Comparison of ENCODE assay signal across 8 cellular contexts in the genomic region with DNA sequence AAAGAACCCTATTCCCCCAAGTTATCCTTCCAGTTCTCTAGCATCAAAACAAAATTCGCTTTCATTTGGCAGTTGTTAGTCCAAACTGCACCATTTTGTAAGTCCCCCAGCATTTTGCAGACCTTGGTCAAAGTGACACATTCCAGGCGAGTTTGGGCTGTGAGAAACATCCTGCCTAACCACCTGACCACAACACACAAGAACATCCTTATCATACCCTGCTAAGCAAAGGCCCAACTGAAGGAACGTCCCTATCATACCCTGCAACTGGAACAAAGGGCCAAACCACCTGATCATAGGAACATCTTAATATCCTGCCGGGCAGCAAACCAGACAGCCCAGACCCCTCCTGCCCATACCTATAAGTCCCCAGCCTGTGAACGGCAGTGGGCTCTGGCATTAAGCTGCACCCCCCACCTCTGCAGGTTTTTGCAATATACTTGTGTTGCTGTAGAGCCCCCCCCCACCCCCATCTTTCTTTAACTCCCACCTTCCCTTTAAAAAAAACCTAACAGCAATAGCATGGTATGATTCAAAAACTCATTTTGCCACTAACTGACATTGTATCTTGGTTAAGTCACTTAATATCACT. TPM values are rescaled to one million over a fixed set of nuclear protein-coding genes. Genes with fewer than 3 reads are reported as not detected.
DNase-seq lines count a peak whose midpoint lies in the region; ATAC-seq and TF ChIP-seq lines count a peak whose summit lies in the region.

No MANE protein-coding gene starts in this region.

- POLR2A ChIA-PET in RWPE1 (lab: Yijun Ruan, JAX; ENCODE audit: low non-redundant PET): no interaction called here

- 63 to 90% methylated on average over 5 of the region's 5 CpGs for WGBS in sigmoid colon, 2 donors

- peaks cover 0 to 32% (median 25%) of the 10 kb centered on the region in 4 donors for H3K4me1 ChIP-seq in sigmoid colon

- TF ChIP-seq CTCF in RWPE1 (conservative IDR thresholded peaks at IDR 0.05; ENCODE audit: low read depth) (no peak), sigmoid colon (IDR thresholded peaks at IDR 0.05) (no peak)

- H3K4me3 ChIP-seq in sigmoid colon: no peak overlapping the region

- peak overlapping the region; percentile 69 for H3K27ac ChIP-seq in RWPE1
- peak overlapping the region; percentile 97 for H3K27ac ChIP-seq in epithelial cell of prostate
- H3K27ac ChIP-seq in sigmoid colon: peak overlapping the region in 3 of 4 donors; percentile 94 to 97 (median 94)

- ATAC-seq in HG03378 (IDR thresholded peaks at IDR 0.05; ENCODE audit: unreplicated experiment) (no peak), GM18870 (IDR thresholded peaks at IDR 0.05; ENCODE audit: unreplicated experiment) (no peak)

- H3K36me3 ChIP-seq in sigmoid colon: peaks cover 0 to 3% (median 0%) of the 10 kb centered on the region in 4 donors

- intact Hi-C loops in sigmoid colon (cut with DNase I): no loop called here

- CTCF ChIA-PET in RWPE1 (lab: Yijun Ruan, JAX): no interaction called here

- no peak for TF ChIP-seq POLR2A in sigmoid colon (IDR thresholded peaks at IDR 0.05)

- TF ChIP-seq EP300 in sigmoid colon (IDR thresholded peaks at IDR 0.05): no peak

- no peaks in the 10 kb centered on the region for H3K27me3 ChIP-seq in sigmoid colon

- DNase-seq in NCI-H2227 (lab: John Stamatoyannopoulos, UW; ENCODE audit: unreplicated experiment): peak; percentile 6
- DNase-seq in NCI-H2227 treated with DMSO at 0.1 percent for 48 hours (lab: John Stamatoyannopoulos, UW): no peak
- DNase-seq in RWPE1 (ENCODE audit: low spot score): peak; percentile 10
- no peak for DNase-seq in epithelial cell of prostate (ENCODE audit: low read depth, low spot score)
- no peak for DNase-seq in sigmoid colon
- no peak for DNase-seq in HT-29 (ENCODE audit: low spot score)

- no peaks in the 10 kb centered on the region for H3K9me3 ChIP-seq in sigmoid colon

RNA-seq across cellular contexts. Expression of gene PCNX4, which starts 2.7 kb away (rescaled TPM):
- total RNA-seq in sigmoid colon: 10 to 100 TPM; 43.8 to 55.9 (median 44.3) TPM
- polyA plus RNA-seq in sigmoid colon: 10 to 100 TPM in 1 of 3 donors, 1 to 10 TPM in 2; 3.7 to 10.2 (median 9.9) TPM
- 8.2 and 32.9 TPM in 2 replicates for total RNA-seq in HT-29 (2014; rRNA removed; shearing (Covaris generic))

Comparison
In these comparisons a context has a peak if more than half of its experiments do, and no peak if none do; other contexts are left out.
1. DNase-seq: peak in NCI-H2227 (single experiment) and RWPE1 (single experiment); none in NCI-H2227 treated with DMSO at 0.1 percent for 48 hours (single experiment), epithelial cell of prostate (single experiment), sigmoid colon (single experiment) and HT-29 (single experiment).
2. Peak in every context shown above with its lines, with median percentiles within 50 percentile points of each other: H3K27ac ChIP-seq.